In the genomic region with DNA sequence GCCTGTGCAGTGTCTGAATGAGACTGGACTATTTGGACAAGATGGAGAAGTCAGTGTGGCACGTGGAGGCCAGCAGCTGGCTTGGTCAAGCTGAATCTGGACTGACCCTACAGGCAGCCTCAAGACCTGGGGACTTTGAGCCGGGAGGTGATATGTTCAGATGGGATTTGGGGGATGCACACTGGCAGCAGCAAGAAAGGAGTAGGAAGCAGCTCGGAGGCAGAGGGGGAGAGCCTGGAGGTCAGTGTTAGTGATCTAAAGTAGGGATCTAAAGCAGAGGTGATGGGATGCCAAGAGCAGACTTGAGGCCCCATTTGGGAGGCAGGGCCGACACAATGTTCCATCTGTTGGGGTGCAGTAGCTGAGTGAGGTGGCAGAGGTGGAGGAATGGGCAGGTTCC, we compare ENCODE assay signal across 21 cellular contexts. TPM values are rescaled to one million over a fixed set of nuclear protein-coding genes. Genes with fewer than 3 reads are reported as not detected.
A peak's percentile ranks its signal among the peaks of the same experiment; 100 is the strongest.
DNase-seq lines count a peak whose midpoint lies in the region; ATAC-seq and TF ChIP-seq lines count a peak whose summit lies in the region.
"Had no signal": no experiment of that assay in that cellular context is flagged by ENCODE, and none has a peak within 500 bp of the region (broad histone marks: within the 10 kb centered on the region; RNA-seq: fewer than 3 reads in every experiment).

No MANE protein-coding gene starts in this region.

- peaks cover 38% of the 10 kb centered on the region for H3K4me1 Mint-ChIP-seq in CD4-positive, alpha-beta T cell (ENCODE audit: low read depth)
- H3K4me1 Mint-ChIP-seq in activated T-helper 17 cell treated with anti-CD3 and anti-CD28 coated beads, Interleukin-2, amount 50 U/mL, for 72 hours, result peaks cover 20% of the 10 kb centered on the region
- H3K4me1 Mint-ChIP-seq in neural progenitor cell, result peaks cover 24% of the 10 kb centered on the region

- H3K27ac ChIP-seq in BLaER1 treated with 17β-estradiol and CSF1 and Interleukin-3, amounts not matched to agents 10 nM and 100 nM, result peak overlapping the region in 3 of 11 experiments; percentile 87 to 91 (median 89); a peak in 5 of 22 replicates
- peak overlapping the region; percentile 55 for H3K27ac ChIP-seq in CD4-positive, alpha-beta T cell (ENCODE audit: low read depth, low read length)
- no peak overlapping the region for H3K27ac ChIP-seq in neural progenitor cell
- no peak overlapping the region for H3K27ac ChIP-seq in stomach
- H3K27ac ChIP-seq: gastrocnemius medialis, tibial artery had no signal

- peaks cover 61% of the 10 kb centered on the region for H3K36me3 Mint-ChIP-seq in CD4-positive, alpha-beta T cell (ENCODE audit: low read depth)
- peaks cover 72% of the 10 kb centered on the region for H3K36me3 Mint-ChIP-seq in activated T-helper 17 cell treated with anti-CD3 and anti-CD28 coated beads, Interleukin-2, amount 50 U/mL, for 72 hours (ENCODE audit: low read depth)
- no peaks in the 10 kb centered on the region for H3K36me3 Mint-ChIP-seq in neural progenitor cell

- H3F3A ChIP-seq in neural progenitor cell (ENCODE audit: low read depth), result no peaks in the 10 kb centered on the region

- no peak overlapping the region for H3K4me3 Mint-ChIP-seq in CD4-positive, alpha-beta T cell
- H3K4me3 Mint-ChIP-seq in activated T-helper 17 cell treated with anti-CD3 and anti-CD28 coated beads, Interleukin-2, amount 50 U/mL, for 72 hours, result peak overlapping the region; percentile 83
- H3K4me3 Mint-ChIP-seq in neural progenitor cell, result no peak overlapping the region

- H3K27me3 Mint-ChIP-seq in CD4-positive, alpha-beta T cell, result no peaks in the 10 kb centered on the region
- H3K27me3 Mint-ChIP-seq in activated T-helper 17 cell treated with anti-CD3 and anti-CD28 coated beads, Interleukin-2, amount 50 U/mL, for 72 hours, result no peaks in the 10 kb centered on the region
- peaks cover 13% of the 10 kb centered on the region for H3K27me3 Mint-ChIP-seq in neural progenitor cell (ENCODE audit: insufficient read depth, low read depth)

- intact Hi-C loops in CD4-positive, alpha-beta T cell (cut with DNase I, micrococcal nuclease), result loop anchor here in 1 of 2 experiments (5.0 kb wide), 1 partner anchor 36 kb away; no protein-coding TSS in a partner anchor
- intact Hi-C loops in stomach (cut with DNase I; ENCODE audit: low total_unique reads), result no loop called here

- H3K27me3 ChIP-seq in BLaER1 treated with 17β-estradiol and CSF1 and Interleukin-3, amounts not matched to agents 10 nM and 100 nM, result no peaks in the 10 kb centered on the region
- H3K27me3 ChIP-seq in CD4-positive, alpha-beta T cell (ENCODE audit: control insufficient read depth, insufficient read depth, low read length), result no peaks in the 10 kb centered on the region
- peaks cover 40% of the 10 kb centered on the region for H3K27me3 ChIP-seq in neural progenitor cell
- H3K27me3 ChIP-seq in stomach, result peaks cover 0 to 24% (median 0%) of the 10 kb centered on the region in 3 donors
- H3K27me3 ChIP-seq: BE2C had no signal

- peaks cover 77 to 97% (median 95%) of the 10 kb centered on the region in 10 experiments for H3K4me1 ChIP-seq in BLaER1 treated with 17β-estradiol and CSF1 and Interleukin-3, amounts not matched to agents 10 nM and 100 nM
- H3K4me1 ChIP-seq in neural progenitor cell, result peaks cover 12% of the 10 kb centered on the region
- H3K4me1 ChIP-seq in stomach, result peaks cover 13 to 43% (median 30%) of the 10 kb centered on the region in 4 donors

- H2AFZ ChIP-seq in neural progenitor cell (replicated peaks), result no peak overlapping the region

- CTCF ChIA-PET in CD4-positive, alpha-beta T cell (lab: Charles Lee), result interaction anchor here (2.7 to 3.7 kb wide), 2 partner anchors 11 to 105 kb away, joined by 18 to 33 read pairs; partner anchors contain the start of gene MAPK14

- TF ChIP-seq POLR2A in stomach (IDR thresholded peaks at IDR 0.05), result no peak

- no peak for ATAC-seq in CD4-positive, alpha-beta T cell (ENCODE audit: poor library complexity)
- no peak for ATAC-seq in activated T-helper 17 cell treated with anti-CD3 and anti-CD28 coated beads, Interleukin-2, amount 50 U/mL, for 72 hours (replicated peaks)
- ATAC-seq: gastrocnemius medialis, left lobe of liver, Right ventricle myocardium inferior had no signal

- H3K4me3 ChIP-seq in BLaER1 treated with 17β-estradiol and CSF1 and Interleukin-3, amounts not matched to agents 10 nM and 100 nM, result peak overlapping the region in 1 of 10 experiments; percentile 73; a peak in 2 of 20 replicates
- no peak overlapping the region for H3K4me3 ChIP-seq in neural progenitor cell
- H3K4me3 ChIP-seq in stomach, result no peak overlapping the region
- H3K4me3 ChIP-seq: gastrocnemius medialis, tibial artery had no signal

- H3K9me3 Mint-ChIP-seq in CD4-positive, alpha-beta T cell, result no peaks in the 10 kb centered on the region
- no peaks in the 10 kb centered on the region for H3K9me3 Mint-ChIP-seq in activated T-helper 17 cell treated with anti-CD3 and anti-CD28 coated beads, Interleukin-2, amount 50 U/mL, for 72 hours
- H3K9me3 Mint-ChIP-seq in neural progenitor cell, result no peaks in the 10 kb centered on the region

- H3K9me3 ChIP-seq in BLaER1 treated with 17β-estradiol and CSF1 and Interleukin-3, amounts not matched to agents 10 nM and 100 nM (replicated peaks in 1 of 11), result no peaks in the 10 kb centered on the region
- H3K9me3 ChIP-seq in CD4-positive, alpha-beta T cell (ENCODE audit: control insufficient read depth, low read length), result no peaks in the 10 kb centered on the region
- H3K9me3 ChIP-seq in neural progenitor cell (ENCODE audit: low read depth) (no peaks in the 10 kb centered on the region), stomach (no peaks in the 10 kb centered on the region)
- H3K9me3 ChIP-seq: BE2C, gastrocnemius medialis, tibial artery had no signal

- H3K27ac Mint-ChIP-seq in CD4-positive, alpha-beta T cell, result peak overlapping the region; percentile 95
- peak overlapping the region; percentile 82 for H3K27ac Mint-ChIP-seq in activated T-helper 17 cell treated with anti-CD3 and anti-CD28 coated beads, Interleukin-2, amount 50 U/mL, for 72 hours
- no peak overlapping the region for H3K27ac Mint-ChIP-seq in neural progenitor cell

- H4K20me1 ChIP-seq in BLaER1 treated with 17β-estradiol and CSF1 and Interleukin-3, amounts not matched to agents 10 nM and 100 nM, result peaks cover 0 to 7% (median 0%) of the 10 kb centered on the region in 11 experiments; a peak in 3 of 22 replicates
- H4K20me1 ChIP-seq in neural progenitor cell (ENCODE audit: low read depth), result no peaks in the 10 kb centered on the region

- TF ChIP-seq CTCF in CD4-positive, alpha-beta T cell (IDR thresholded peaks at IDR 0.05), result no peak
- TF ChIP-seq CTCF in neural progenitor cell (IDR thresholded peaks at IDR 0.05), result no peak
- no peak for TF ChIP-seq CTCF in stomach (IDR thresholded peaks at IDR 0.05)

- peak overlapping the region in 9 of 11 experiments; percentile 26 to 95 (median 86); a peak in 10 of 22 replicates for H3K9ac ChIP-seq in BLaER1 treated with 17β-estradiol and CSF1 and Interleukin-3, amounts not matched to agents 10 nM and 100 nM
- no peak overlapping the region for H3K9ac ChIP-seq in neural progenitor cell

- H3K79me2 ChIP-seq in neural progenitor cell (ENCODE audit: low read depth), result no peaks in the 10 kb centered on the region

- peaks cover 0 to 59% (median 11%) of the 10 kb centered on the region in 11 experiments; a peak in 15 of 22 replicates for H3K36me3 ChIP-seq in BLaER1 treated with 17β-estradiol and CSF1 and Interleukin-3, amounts not matched to agents 10 nM and 100 nM
- H3K36me3 ChIP-seq in neural progenitor cell (no peaks in the 10 kb centered on the region), stomach (peaks cover 17 to 42% (median 27%) of the 10 kb centered on the region in 4 donors)
- H3K36me3 ChIP-seq: BE2C, gastrocnemius medialis had no signal

- TF ChIP-seq EP300 in stomach (IDR thresholded peaks at IDR 0.05), result no peak

- DNase-seq in CD4-positive, alpha-beta T cell, result no peak
- peak; percentile 65 for DNase-seq in mesenteric fat pad (ENCODE audit: low spot score)
- no peak for DNase-seq in neural progenitor cell (ENCODE audit: low spot score)
- no peak for DNase-seq in stomach
- DNase-seq in NCI-H2081 treated with DMSO at 0.1 percent for 48 hours (lab: John Stamatoyannopoulos, UW), result no peak
- DNase-seq: activated CD4-positive, alpha-beta T cell treated with anti-CD3 and anti-CD28 coated beads for 4 hours; activated effector memory CD4-positive, alpha-beta T cell treated with Interleukin-2 at 50 U/mL for 16 hours; BE2C; cortex of kidney; DMS53; GOT3; posterior cingulate gyrus; stimulated activated CD4-positive, alpha-beta T cell treated with anti-CD3 and anti-CD28 coated beads, Interleukin-4, amount 100 ng/mL, for 4 hours; stimulated activated CD8-positive, alpha-beta memory T cell treated with anti-CD3 and anti-CD28 coated beads, Interleukin-4, amount 100 ng/mL, for 48 hours; T-helper 9 cell had no signal

- POLR2A ChIA-PET in CD4-positive, alpha-beta T cell (lab: Charles Lee), result interaction anchor here (0.9 to 3.9 kb wide), 4 partner anchors 12 to 460 kb away, joined by 3 to 68 read pairs (median 16); no protein-coding TSS in a partner anchor

- peak overlapping the region; percentile 87 to 100 (median 97) for H3K4me2 ChIP-seq in BLaER1 treated with 17β-estradiol and CSF1 and Interleukin-3, amounts not matched to agents 10 nM and 100 nM
- H3K4me2 ChIP-seq in neural progenitor cell, result no peak overlapping the region

- 84 to 98% (median 93%) methylated on average over 4 of the region's 4 CpGs for WGBS in stomach, 5 donors

RNA-seq across cellular contexts. Expression of gene MAPK13, which starts 2.8 kb away (rescaled TPM):
- total RNA-seq in CD4-positive, alpha-beta T cell, result 10 to 100 TPM; 58.5 to 63.5 TPM
- total RNA-seq in activated T-helper 17 cell treated with anti-CD3 and anti-CD28 coated beads, Interleukin-2, amount 50 U/mL, for 72 hours, result 10 to 100 TPM; 53.6 to 58.7 TPM
- total RNA-seq in mesenteric fat pad (12.2 TPM), neural progenitor cell (ENCODE audit: low replicate concordance) (0.13 and 1.1 TPM in 2 replicates), stomach (10 to 100 TPM; 19.8 to 95.9 (median 33.0) TPM)
- 10 to 100 TPM; 28.7 to 57.1 (median 35.9) TPM for polyA plus RNA-seq in stomach
